In the genomic region with DNA sequence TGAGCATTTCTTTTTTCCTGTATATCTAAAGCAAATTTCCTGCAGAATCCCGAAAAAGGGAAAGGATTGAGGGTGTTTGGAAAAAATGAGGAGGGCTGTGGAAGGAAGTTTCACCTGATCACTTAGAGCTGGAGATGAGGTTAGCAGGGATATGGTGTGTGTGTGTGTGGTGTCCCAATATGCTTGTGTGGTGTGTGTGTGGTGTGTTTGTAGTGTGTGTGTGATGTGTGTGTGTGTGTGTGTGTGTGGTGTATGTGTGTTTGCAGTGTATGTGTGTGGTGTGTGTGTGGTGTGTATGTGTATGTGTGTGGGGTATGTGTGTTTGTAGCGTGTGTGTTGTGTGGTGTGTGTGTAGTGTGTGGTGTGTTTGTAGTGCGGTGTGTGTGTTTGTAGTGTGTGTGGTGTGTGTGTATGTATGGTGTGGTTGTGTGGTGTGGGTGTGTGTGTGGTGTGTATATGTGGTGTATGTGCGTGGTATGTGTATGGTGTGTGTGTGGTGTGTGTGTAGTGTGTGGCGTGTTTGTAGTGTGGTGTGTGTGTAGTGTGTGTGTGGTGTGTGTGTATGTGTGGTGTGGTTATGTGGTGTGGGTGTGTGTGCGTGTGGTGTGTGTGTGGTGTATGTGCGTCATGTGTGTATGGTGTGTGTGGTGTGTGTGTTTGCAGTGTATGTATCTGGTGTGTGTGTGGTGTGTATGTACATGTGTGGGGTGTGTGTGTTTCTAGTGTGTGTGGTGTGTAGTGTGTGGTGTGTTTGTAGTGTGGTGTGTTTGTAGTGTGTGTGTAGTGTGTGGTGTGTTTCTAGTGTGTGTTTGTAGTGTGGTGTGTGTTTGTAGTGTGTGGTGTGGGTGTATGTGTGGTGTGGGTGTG, we compare ENCODE assay signal across 27 cellular contexts.
DNase-seq lines count a peak whose midpoint lies in the region; FAIRE-seq and TF ChIP-seq lines count a peak whose summit lies in the region.
"Had no signal": no experiment of that assay in that cellular context is flagged by ENCODE, and none has a peak within 500 bp of the region (broad histone marks: within the 10 kb centered on the region; RNA-seq: fewer than 3 reads in every experiment).

No MANE protein-coding gene starts in this region.

- TF ChIP-seq CTCF in endodermal cell (conservative IDR thresholded peaks at IDR 0.05) (no peak), neural progenitor cell (IDR thresholded peaks at IDR 0.05) (no peak), sigmoid colon (IDR thresholded peaks at IDR 0.05) (no peak)

- TF ChIP-seq EP300 in sigmoid colon (IDR thresholded peaks at IDR 0.05): no peak

- H4K20me1 ChIP-seq in neural progenitor cell (ENCODE audit: low read depth): peaks cover 20% of the 10 kb centered on the region

- H3K4me2 ChIP-seq in neural progenitor cell: peak overlapping the region; percentile 82

- TF ChIP-seq POLR2A in sigmoid colon (IDR thresholded peaks at IDR 0.05): no peak

- no peak overlapping the region for H2AFZ ChIP-seq in neural progenitor cell (replicated peaks)
- H2AFZ ChIP-seq: parathyroid adenoma had no signal

- no peaks in the 10 kb centered on the region for H3K27me3 ChIP-seq in HUES6 (ENCODE audit: control insufficient read depth, insufficient read depth, low read length)
- no peaks in the 10 kb centered on the region for H3K27me3 ChIP-seq in endodermal cell (ENCODE audit: control insufficient read depth, insufficient read depth, low read length, poor library complexity, severe bottlenecking)
- no peaks in the 10 kb centered on the region for H3K27me3 ChIP-seq in neural progenitor cell
- no peaks in the 10 kb centered on the region for H3K27me3 ChIP-seq in sigmoid colon
- H3K27me3 ChIP-seq: breast epithelium, foreskin keratinocyte, SJSA1, testis, uterus had no signal

- H3K36me3 Mint-ChIP-seq in endodermal cell (ENCODE audit: low read depth) (peaks cover 2% of the 10 kb centered on the region), neural progenitor cell (peaks cover 2% of the 10 kb centered on the region)

- FAIRE-seq in GM18507 (lab: Jason Lieb, UNC): peak; percentile 5
- FAIRE-seq: colon, islet of Langerhans, TTC549 had no signal

- no peaks in the 10 kb centered on the region for H3K36me3 ChIP-seq in HUES6 (ENCODE audit: control insufficient read depth, insufficient read depth, low read length)
- no peaks in the 10 kb centered on the region for H3K36me3 ChIP-seq in endodermal cell (ENCODE audit: control insufficient read depth, insufficient read depth, low read length)
- no peaks in the 10 kb centered on the region for H3K36me3 ChIP-seq in neural progenitor cell
- no peaks in the 10 kb centered on the region for H3K36me3 ChIP-seq in sigmoid colon
- H3K36me3 ChIP-seq: breast epithelium, lower lobe of right lung, uterus had no signal

- WGBS in endodermal cell (ENCODE audit: insufficient coverage in 1 of 2, insufficient read length in 1 of 2), 2 experiments: 61 to 81% methylated on average over 2 to 7 of the region's 7 CpGs
- WGBS in sigmoid colon, 2 donors: 92 to 95% methylated on average over 7 of the region's 7 CpGs

- no peaks in the 10 kb centered on the region for H3K27me3 Mint-ChIP-seq in endodermal cell (ENCODE audit: insufficient read depth)
- peaks cover 5% of the 10 kb centered on the region for H3K27me3 Mint-ChIP-seq in neural progenitor cell (ENCODE audit: insufficient read depth, low read depth)
- H3K27me3 Mint-ChIP-seq: activated CD8-positive, alpha-beta T cell treated with anti-CD3 and anti-CD28 coated beads for 36 hours; activated naive CD4-positive, alpha-beta T cell treated with anti-CD3 and anti-CD28 coated beads, Interleukin-2, amount 50 U/mL, for 24 hours; activated T-helper 17 cell treated with anti-CD3 and anti-CD28 coated beads, Interleukin-2, amount 50 U/mL, for 72 hours had no signal

- peaks cover 81% of the 10 kb centered on the region for H3K79me2 ChIP-seq in neural progenitor cell (ENCODE audit: low read depth)
- H3K79me2 ChIP-seq: parathyroid adenoma had no signal

- intact Hi-C loops in sigmoid colon (cut with DNase I): no loop called here

- H3K27ac ChIP-seq in HUES6 (ENCODE audit: low read depth, low read length) (no peak overlapping the region), endodermal cell (ENCODE audit: low read depth, low read length) (no peak overlapping the region), neural progenitor cell (no peak overlapping the region), sigmoid colon (peak overlapping the region in 2 of 4 donors; percentile 68 to 75)
- H3K27ac ChIP-seq: breast epithelium, foreskin keratinocyte, lower lobe of right lung, parathyroid adenoma, SJSA1, testis, uterus had no signal

- H3F3A ChIP-seq in neural progenitor cell (ENCODE audit: low read depth): peaks cover 49% of the 10 kb centered on the region

- H3K9me3 ChIP-seq in HUES6 (ENCODE audit: control insufficient read depth, insufficient read depth, low read depth, low read length) (no peaks in the 10 kb centered on the region), endodermal cell (ENCODE audit: control insufficient read depth, low read length) (no peaks in the 10 kb centered on the region), neural progenitor cell (ENCODE audit: low read depth) (no peaks in the 10 kb centered on the region), sigmoid colon (no peaks in the 10 kb centered on the region)
- H3K9me3 ChIP-seq: breast epithelium, lower lobe of right lung, SJSA1, testis, uterus had no signal

- H3K9me3 Mint-ChIP-seq in endodermal cell (no peaks in the 10 kb centered on the region), neural progenitor cell (no peaks in the 10 kb centered on the region)
- H3K9me3 Mint-ChIP-seq: activated CD8-positive, alpha-beta T cell treated with anti-CD3 and anti-CD28 coated beads for 36 hours; activated naive CD4-positive, alpha-beta T cell treated with anti-CD3 and anti-CD28 coated beads, Interleukin-2, amount 50 U/mL, for 24 hours; activated T-helper 17 cell treated with anti-CD3 and anti-CD28 coated beads, Interleukin-2, amount 50 U/mL, for 72 hours had no signal

- peak overlapping the region; percentile 57 for H3K4me3 ChIP-seq in HUES6 (ENCODE audit: low read depth, low read length)
- H3K4me3 ChIP-seq in endodermal cell (ENCODE audit: low read length): peak overlapping the region; percentile 87
- peak overlapping the region; percentile 53 for H3K4me3 ChIP-seq in neural progenitor cell
- peak overlapping the region in 2 of 4 donors; percentile 19 to 21 for H3K4me3 ChIP-seq in sigmoid colon
- H3K4me3 ChIP-seq: breast epithelium, lower lobe of right lung, SJSA1, testis, uterus had no signal

- no peak for DNase-seq in GM18507 (ENCODE audit: extremely low spot score, insufficient read length, low read depth)
- no peak for DNase-seq in endodermal cell
- no peak for DNase-seq in neural progenitor cell (ENCODE audit: low spot score)
- no peak for DNase-seq in sigmoid colon
- no peak for DNase-seq in T-helper 1 cell
- DNase-seq in NCI-H146 treated with DMSO at 0.1 percent for 48 hours (lab: John Stamatoyannopoulos, UW; ENCODE audit: unreplicated experiment): no peak
- no peak for DNase-seq in NCI-H748 treated with DMSO at 0.1 percent for 48 hours (lab: John Stamatoyannopoulos, UW)
- DNase-seq: activated CD8-positive, alpha-beta T cell treated with anti-CD3 and anti-CD28 coated beads for 36 hours; amygdala; COR-L47; DMS79; foreskin keratinocyte; lower lobe of right lung; NCI-H1417 treated with DMSO at 0.1 percent for 48 hours; NCI-H774; stimulated activated naive CD8-positive, alpha-beta T cell treated with anti-CD3 and anti-CD28 coated beads, Interleukin-15, Interleukin-2, amounts not matched to agents 100 U/mL and 50 U/mL, for 24 hours; testis; uterus had no signal

- peak overlapping the region; percentile 6 for H3K9ac ChIP-seq in HUES6 (ENCODE audit: low read length)
- peak overlapping the region; percentile 74 for H3K9ac ChIP-seq in endodermal cell (ENCODE audit: extremely low read depth, low read length, poor library complexity, severe bottlenecking)
- H3K9ac ChIP-seq in neural progenitor cell: no peak overlapping the region
- H3K9ac ChIP-seq: parathyroid adenoma had no signal

- H3K4me3 Mint-ChIP-seq in endodermal cell (no peak overlapping the region), neural progenitor cell (no peak overlapping the region)
- H3K4me3 Mint-ChIP-seq: activated CD8-positive, alpha-beta T cell treated with anti-CD3 and anti-CD28 coated beads for 36 hours; activated naive CD4-positive, alpha-beta T cell treated with anti-CD3 and anti-CD28 coated beads, Interleukin-2, amount 50 U/mL, for 24 hours; activated T-helper 17 cell treated with anti-CD3 and anti-CD28 coated beads, Interleukin-2, amount 50 U/mL, for 72 hours had no signal

- H3K4me1 Mint-ChIP-seq in endodermal cell (peaks cover 42% of the 10 kb centered on the region), neural progenitor cell (peaks cover 29% of the 10 kb centered on the region)
- H3K4me1 Mint-ChIP-seq: activated naive CD4-positive, alpha-beta T cell treated with anti-CD3 and anti-CD28 coated beads, Interleukin-2, amount 50 U/mL, for 24 hours; activated T-helper 17 cell treated with anti-CD3 and anti-CD28 coated beads, Interleukin-2, amount 50 U/mL, for 72 hours had no signal

- H3K4me1 ChIP-seq in HUES6 (ENCODE audit: control insufficient read depth, insufficient read depth, low read length): peaks cover 59% of the 10 kb centered on the region
- peaks cover 10% of the 10 kb centered on the region for H3K4me1 ChIP-seq in endodermal cell (ENCODE audit: control insufficient read depth, insufficient read depth, low read length)
- peaks cover 60% of the 10 kb centered on the region for H3K4me1 ChIP-seq in neural progenitor cell
- H3K4me1 ChIP-seq in sigmoid colon: peaks cover 0 to 57% (median 36%) of the 10 kb centered on the region in 4 donors
- H3K4me1 ChIP-seq: breast epithelium, parathyroid adenoma, SJSA1, testis, uterus had no signal

- no peak overlapping the region for H3K27ac Mint-ChIP-seq in endodermal cell
- no peak overlapping the region for H3K27ac Mint-ChIP-seq in neural progenitor cell
- H3K27ac Mint-ChIP-seq: activated CD8-positive, alpha-beta T cell treated with anti-CD3 and anti-CD28 coated beads for 36 hours; activated naive CD4-positive, alpha-beta T cell treated with anti-CD3 and anti-CD28 coated beads, Interleukin-2, amount 50 U/mL, for 24 hours; activated T-helper 17 cell treated with anti-CD3 and anti-CD28 coated beads, Interleukin-2, amount 50 U/mL, for 72 hours had no signal
